1 cellular context compared by ENCODE assay signal in the genomic region with DNA sequence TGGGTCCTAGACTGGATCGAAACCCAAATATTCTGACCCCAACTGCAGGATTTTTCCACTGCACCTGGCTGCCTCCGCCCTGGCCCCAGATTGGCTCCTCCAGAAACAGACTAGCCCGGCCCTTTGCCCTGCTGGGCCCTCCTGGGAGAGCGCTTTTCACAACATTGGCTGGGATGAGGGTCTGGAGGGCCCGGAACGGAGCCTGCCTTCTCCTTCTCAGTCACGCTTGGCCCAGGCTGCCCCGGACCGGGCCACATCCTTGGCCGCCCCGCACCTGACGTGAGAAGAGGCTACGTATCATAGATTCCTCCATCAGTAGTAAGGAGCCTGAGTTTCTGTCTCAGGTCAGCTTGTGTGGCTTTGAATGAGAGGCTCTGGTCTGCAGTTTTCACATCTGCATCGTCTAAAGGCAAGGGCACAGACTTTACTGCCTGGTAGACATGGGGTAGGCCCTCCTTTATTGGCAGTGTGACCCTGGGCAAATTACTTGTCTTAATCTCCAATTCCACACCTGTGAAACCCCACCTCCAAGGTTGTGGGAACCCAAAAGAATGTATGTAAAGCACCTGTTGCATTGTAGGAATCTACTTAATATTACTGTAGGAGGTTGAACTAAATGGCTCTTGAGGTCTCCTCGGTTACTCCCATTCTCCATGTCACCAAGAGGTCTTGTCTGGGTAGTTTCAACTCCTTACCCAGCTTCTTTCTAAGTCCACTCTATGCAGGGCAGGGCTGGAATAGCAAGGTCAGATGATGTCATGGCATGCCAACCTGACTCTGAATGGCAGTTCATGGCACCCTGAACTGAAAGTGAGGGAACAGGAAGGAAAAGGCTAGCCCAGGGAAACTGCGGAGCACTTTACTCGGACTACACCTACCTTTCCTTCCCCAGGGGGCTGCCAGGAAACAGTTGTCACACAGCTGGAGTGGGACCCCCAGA.
TF ChIP-seq lines count a peak whose summit lies in the region.

No MANE protein-coding gene starts in this region.

TF ChIP-seq in HepG2, 621 proteins besides CTCF, POLR2A, EP300 and RAD21 (continued from another document and continues in another):
- TF ChIP-seq, protein P1, sequence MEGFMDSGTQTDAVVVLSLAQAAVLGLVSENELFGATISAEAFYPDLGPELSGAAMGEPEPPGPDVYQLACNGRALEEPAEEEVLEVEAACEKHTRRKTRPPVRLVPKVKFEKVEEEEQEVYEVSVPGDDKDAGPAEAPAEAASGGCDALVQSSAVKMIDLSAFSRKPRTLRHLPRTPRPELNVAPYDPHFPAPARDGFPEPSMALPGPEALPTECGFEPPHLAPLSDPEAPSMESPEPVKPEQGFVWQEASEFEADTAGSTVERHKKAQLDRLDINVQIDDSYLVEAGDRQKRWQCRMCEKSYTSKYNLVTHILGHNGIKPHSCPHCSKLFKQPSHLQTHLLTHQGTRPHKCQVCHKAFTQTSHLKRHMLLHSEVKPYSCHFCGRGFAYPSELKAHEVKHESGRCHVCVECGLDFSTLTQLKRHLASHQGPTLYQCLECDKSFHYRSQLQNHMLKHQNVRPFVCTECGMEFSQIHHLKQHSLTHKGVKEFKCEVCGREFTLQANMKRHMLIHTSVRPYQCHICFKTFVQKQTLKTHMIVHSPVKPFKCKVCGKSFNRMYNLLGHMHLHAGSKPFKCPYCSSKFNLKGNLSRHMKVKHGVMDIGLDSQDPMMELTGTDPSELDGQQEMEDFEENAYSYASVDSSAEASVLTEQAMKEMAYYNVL (CRISPR knock-in tag; IDR thresholded peaks at IDR 0.05; ENCODE audit: borderline replicate concordance): 0 out of 2 replicates have a peak, but pooled peaks have one; percentile 56
- TF ChIP-seq MXD4 (CRISPR knock-in tag; IDR thresholded peaks at IDR 0.05) (no peak), SALL2 (CRISPR knock-in tag; IDR thresholded peaks at IDR 0.05) (no peak), ETV6 (CRISPR knock-in tag; conservative IDR thresholded peaks at IDR 0.05) (0 out of 2 replicates have a peak, but pooled peaks have one; percentile 10), ZNF879 (CRISPR knock-in tag; IDR thresholded peaks at IDR 0.05) (peak; percentile 66; the same call in 1 of the 2 replicates), KAT8 (CRISPR knock-in tag; IDR thresholded peaks at IDR 0.05) (no peak), U2AF2 (IDR thresholded peaks at IDR 0.05; ENCODE audit: low read depth, low read length) (no peak), KLF12 (CRISPR knock-in tag; IDR thresholded peaks at IDR 0.05; ENCODE audit: borderline replicate concordance) (no peak), THAP9 (CRISPR knock-in tag; IDR thresholded peaks at IDR 0.05; ENCODE audit: borderline replicate concordance) (peak; percentile 62; the same call in 1 of the 2 replicates), ZNF333 (CRISPR knock-in tag; IDR thresholded peaks at IDR 0.05; ENCODE audit: borderline replicate concordance) (0 out of 2 replicates have a peak, but pooled peaks have one; percentile 46), ZNF598 (CRISPR knock-in tag; IDR thresholded peaks at IDR 0.05; ENCODE audit: borderline replicate concordance) (peak; percentile 63; the same call in 1 of the 2 replicates), ZIK1 (CRISPR knock-in tag; IDR thresholded peaks at IDR 0.05; ENCODE audit: borderline replicate concordance, low read depth) (peak; percentile 31; the same call in 1 of the 2 replicates), KDM5A (IDR thresholded peaks at IDR 0.05; ENCODE audit: borderline replicate concordance, low read length) (0 out of 2 replicates have a peak, but pooled peaks have one; percentile 22), MED8 (CRISPR knock-in tag; IDR thresholded peaks at IDR 0.05; ENCODE audit: insufficient replicate concordance) (peak; percentile 6), HNRNPLL (IDR thresholded peaks at IDR 0.05; ENCODE audit: low read depth, low read length, poor library complexity, severe bottlenecking) (peak; percentile 60), ZFY (CRISPR knock-in tag; IDR thresholded peaks at IDR 0.05) (peak; percentile 66), ZNF605 (CRISPR knock-in tag; IDR thresholded peaks at IDR 0.05) (peak; percentile 88), ZBED4 (CRISPR knock-in tag; IDR thresholded peaks at IDR 0.05; ENCODE audit: borderline replicate concordance) (peak; percentile 68; the same call in 1 of the 2 replicates), JARID2 (CRISPR knock-in tag; IDR thresholded peaks at IDR 0.05; ENCODE audit: insufficient replicate concordance) (peak; percentile 18), ELF1 (CRISPR knock-in tag; IDR thresholded peaks at IDR 0.05) (no peak), ZNF83 (CRISPR knock-in tag; IDR thresholded peaks at IDR 0.05; ENCODE audit: borderline replicate concordance) (0 out of 2 replicates have a peak, but pooled peaks have one; percentile 50), ZNF34 (CRISPR knock-in tag; IDR thresholded peaks at IDR 0.05; ENCODE audit: borderline replicate concordance) (0 out of 2 replicates have a peak, but pooled peaks have one; percentile 39), ZNF562 (CRISPR knock-in tag; IDR thresholded peaks at IDR 0.05; ENCODE audit: borderline replicate concordance) (no peak), SNAPC2 (CRISPR knock-in tag; IDR thresholded peaks at IDR 0.05) (peak; percentile 86; the same call in 1 of the 2 replicates), HMG20A (CRISPR knock-in tag; IDR thresholded peaks at IDR 0.05; ENCODE audit: borderline replicate concordance) (no peak), ZBTB7B (CRISPR knock-in tag; IDR thresholded peaks at IDR 0.05) (peak; percentile 43; the same call in 1 of the 2 replicates), SP2 (CRISPR knock-in tag; IDR thresholded peaks at IDR 0.05) (0 out of 2 replicates have a peak, but pooled peaks have one; percentile 19)
- TF ChIP-seq, protein P2, sequence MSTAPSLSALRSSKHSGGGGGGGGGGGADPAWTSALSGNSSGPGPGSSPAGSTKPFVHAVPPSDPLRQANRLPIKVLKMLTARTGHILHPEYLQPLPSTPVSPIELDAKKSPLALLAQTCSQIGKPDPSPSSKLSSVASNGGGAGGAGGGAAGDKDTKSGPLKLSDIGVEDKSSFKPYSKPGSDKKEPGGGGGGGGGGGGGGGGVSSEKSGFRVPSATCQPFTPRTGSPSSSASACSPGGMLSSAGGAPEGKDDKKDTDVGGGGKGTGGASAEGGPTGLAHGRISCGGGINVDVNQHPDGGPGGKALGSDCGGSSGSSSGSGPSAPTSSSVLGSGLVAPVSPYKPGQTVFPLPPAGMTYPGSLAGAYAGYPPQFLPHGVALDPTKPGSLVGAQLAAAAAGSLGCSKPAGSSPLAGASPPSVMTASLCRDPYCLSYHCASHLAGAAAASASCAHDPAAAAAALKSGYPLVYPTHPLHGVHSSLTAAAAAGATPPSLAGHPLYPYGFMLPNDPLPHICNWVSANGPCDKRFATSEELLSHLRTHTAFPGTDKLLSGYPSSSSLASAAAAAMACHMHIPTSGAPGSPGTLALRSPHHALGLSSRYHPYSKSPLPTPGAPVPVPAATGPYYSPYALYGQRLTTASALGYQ (CRISPR knock-in tag; IDR thresholded peaks at IDR 0.05): no peak
- TF ChIP-seq, protein P3, sequence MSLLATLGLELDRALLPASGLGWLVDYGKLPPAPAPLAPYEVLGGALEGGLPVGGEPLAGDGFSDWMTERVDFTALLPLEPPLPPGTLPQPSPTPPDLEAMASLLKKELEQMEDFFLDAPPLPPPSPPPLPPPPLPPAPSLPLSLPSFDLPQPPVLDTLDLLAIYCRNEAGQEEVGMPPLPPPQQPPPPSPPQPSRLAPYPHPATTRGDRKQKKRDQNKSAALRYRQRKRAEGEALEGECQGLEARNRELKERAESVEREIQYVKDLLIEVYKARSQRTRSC (CRISPR knock-in tag; IDR thresholded peaks at IDR 0.05; ENCODE audit: low read depth): 0 out of 2 replicates have a peak, but pooled peaks have one; percentile 26
- TF ChIP-seq, protein P4, sequence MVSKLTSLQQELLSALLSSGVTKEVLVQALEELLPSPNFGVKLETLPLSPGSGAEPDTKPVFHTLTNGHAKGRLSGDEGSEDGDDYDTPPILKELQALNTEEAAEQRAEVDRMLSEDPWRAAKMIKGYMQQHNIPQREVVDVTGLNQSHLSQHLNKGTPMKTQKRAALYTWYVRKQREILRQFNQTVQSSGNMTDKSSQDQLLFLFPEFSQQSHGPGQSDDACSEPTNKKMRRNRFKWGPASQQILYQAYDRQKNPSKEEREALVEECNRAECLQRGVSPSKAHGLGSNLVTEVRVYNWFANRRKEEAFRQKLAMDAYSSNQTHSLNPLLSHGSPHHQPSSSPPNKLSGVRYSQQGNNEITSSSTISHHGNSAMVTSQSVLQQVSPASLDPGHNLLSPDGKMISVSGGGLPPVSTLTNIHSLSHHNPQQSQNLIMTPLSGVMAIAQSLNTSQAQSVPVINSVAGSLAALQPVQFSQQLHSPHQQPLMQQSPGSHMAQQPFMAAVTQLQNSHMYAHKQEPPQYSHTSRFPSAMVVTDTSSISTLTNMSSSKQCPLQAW (CRISPR knock-in tag; IDR thresholded peaks at IDR 0.05): peak; percentile 23; the same call in 1 of the 2 replicates
